1 cellular context compared by ENCODE assay signal in genomic region chr11:83511646-83512045, GRCh38.
TF ChIP-seq lines count a peak whose summit lies in the region.

No MANE protein-coding gene starts in this region.

TF ChIP-seq in GM23338, 12 proteins besides CTCF, POLR2A, EP300 and RAD21 (continued from another document):
- TF ChIP-seq ZNF462 (CRISPR knock-in tag; IDR thresholded peaks at IDR 0.05) (no peak), NANOG (IDR thresholded peaks at IDR 0.05; ENCODE audit: borderline replicate concordance) (no peak), ZNF114 (CRISPR knock-in tag; IDR thresholded peaks at IDR 0.05) (no peak), ZNF331 (CRISPR knock-in tag; IDR thresholded peaks at IDR 0.05; ENCODE audit: low read depth) (no peak), JUNB (IDR thresholded peaks at IDR 0.05; ENCODE audit: unreplicated experiment) (no peak)
